Comparison of ENCODE assay signal across 8 cellular contexts in the genomic region with DNA sequence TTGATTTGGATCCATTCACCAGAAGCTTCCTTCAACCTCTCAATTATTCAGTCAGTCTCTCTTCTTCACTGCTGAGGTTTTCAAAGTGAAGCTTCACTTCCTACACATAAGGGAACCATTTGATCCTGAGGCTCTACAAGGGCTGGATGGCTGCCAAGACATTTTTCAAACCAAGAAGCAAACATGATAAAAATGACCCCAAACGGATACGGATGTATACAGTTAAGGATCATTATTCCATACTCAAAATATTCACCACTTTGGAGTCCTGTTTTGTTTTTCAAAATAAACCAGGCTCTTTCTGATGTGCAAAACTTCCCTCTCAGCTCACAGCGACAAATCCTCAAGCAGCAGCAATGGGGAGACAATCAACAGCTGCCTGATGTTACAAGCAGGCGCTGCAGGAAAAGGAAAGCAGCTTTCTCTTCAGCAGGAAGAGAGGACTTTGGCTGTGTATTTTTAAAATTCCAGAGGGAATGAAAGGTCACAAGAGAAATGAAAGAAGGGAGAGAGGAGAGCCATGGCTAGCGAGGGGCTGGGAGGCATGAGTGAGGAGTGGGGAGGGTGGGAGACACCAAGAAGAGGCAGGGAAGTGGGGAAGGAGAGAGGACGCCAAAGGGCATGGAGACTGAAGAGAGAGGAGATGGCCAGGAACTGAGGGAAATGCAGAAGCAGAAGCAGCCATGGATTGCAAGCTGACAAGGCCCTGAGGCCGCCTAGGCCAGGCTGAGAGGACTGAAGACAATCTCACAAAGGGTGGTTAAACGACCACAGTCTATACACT.
A peak's percentile ranks its signal among the peaks of the same experiment; 100 is the strongest.
DNase-seq lines count a peak whose midpoint lies in the region; ATAC-seq and TF ChIP-seq lines count a peak whose summit lies in the region.

No MANE protein-coding gene starts in this region.

- H3K4me3 ChIP-seq in dorsolateral prefrontal cortex, result peak overlapping the region in 24 of 59 donors; percentile 3 to 39 (median 20)
- no peak overlapping the region for H3K4me3 ChIP-seq in aorta (ENCODE audit: low read length in 2 of 2)
- H3K4me3 ChIP-seq in effector memory CD4-positive, alpha-beta T cell (ENCODE audit: insufficient read depth, low read depth, low read length, poor library complexity, severe bottlenecking), result no peak overlapping the region

- H3K36me3 ChIP-seq in aorta (ENCODE audit: control insufficient read depth in 1 of 2, insufficient read depth in 2 of 2, low read length in 1 of 2), result no peaks in the 10 kb centered on the region
- no peaks in the 10 kb centered on the region for H3K36me3 ChIP-seq in effector memory CD4-positive, alpha-beta T cell (ENCODE audit: control insufficient read depth, insufficient read depth, low read length)

- H3K4me1 ChIP-seq in aorta (ENCODE audit: control insufficient read depth in 1 of 2, insufficient read depth in 2 of 2, low read length in 2 of 2), result peaks cover 1 to 3% of the 10 kb centered on the region in 2 donors
- H3K4me1 ChIP-seq in effector memory CD4-positive, alpha-beta T cell (ENCODE audit: control insufficient read depth, insufficient read depth, low read length, poor library complexity, severe bottlenecking), result no peaks in the 10 kb centered on the region

- H3K9me3 ChIP-seq in aorta (ENCODE audit: control insufficient read depth, low read length), result no peaks in the 10 kb centered on the region
- H3K9me3 ChIP-seq in effector memory CD4-positive, alpha-beta T cell (ENCODE audit: control insufficient read depth, low read length), result no peaks in the 10 kb centered on the region

- WGBS in aorta, 2 donors, result 16% methylated on average over 8 of the region's 8 CpGs

- DNase-seq in GM03348 (ENCODE audit: low spot score) (peak; percentile 59), NCI-H69 (lab: John Stamatoyannopoulos, UW) (peak; percentile 72), dorsolateral prefrontal cortex (peak in 2 of 10 donors; percentile 37 to 52), mucosa of gallbladder (ENCODE audit: low spot score) (peak; percentile 47), aorta (no peak), SW480 (ENCODE audit: low spot score) (no peak)
- no peak for DNase-seq in effector memory CD4-positive, alpha-beta T cell

- H3K27me3 ChIP-seq in dorsolateral prefrontal cortex (no peaks in the 10 kb centered on the region), aorta (ENCODE audit: control insufficient read depth in 1 of 2, insufficient read depth in 2 of 2, low read length in 1 of 2) (no peaks in the 10 kb centered on the region)
- H3K27me3 ChIP-seq in effector memory CD4-positive, alpha-beta T cell (replicated peaks; ENCODE audit: control insufficient read depth, insufficient read depth, low read length, poor library complexity, severe bottlenecking), result no peaks in the 10 kb centered on the region

- H3K27ac ChIP-seq in dorsolateral prefrontal cortex (peak overlapping the region; percentile 52 to 95 (median 86)), aorta (ENCODE audit: low read depth in 1 of 2, low read length in 2 of 2) (peak overlapping the region; percentile 61 to 72)
- no peak overlapping the region for H3K27ac ChIP-seq in effector memory CD4-positive, alpha-beta T cell (ENCODE audit: insufficient read depth, low read length, poor library complexity, severe bottlenecking)

- peak in 8 of 56 donors; percentile 5 to 36 (median 14) for TF ChIP-seq CTCF in dorsolateral prefrontal cortex (IDR thresholded peaks at IDR 0.05 in 54 of 56, conservative IDR thresholded peaks at IDR 0.05 in 2 of 56; ENCODE audit: low read depth in 1 of 56, partially characterized antibody in 56 of 56)

- intact Hi-C loops in dorsolateral prefrontal cortex (cut with DNase I) (loop anchor here (5.0 to 10.0 kb wide), 5 partner anchors 41 to 381 kb away; no protein-coding TSS in a partner anchor), aorta (cut with DNase I) (no loop called here)

- ATAC-seq in aorta (ENCODE audit: low FRiP score) (no peak), HG03095 (IDR thresholded peaks at IDR 0.05; ENCODE audit: unreplicated experiment) (no peak)

Comparison
In these comparisons a context has a peak if more than half of its experiments do, and no peak if none do; other contexts are left out.
1. DNase-seq: peak in GM03348 (single experiment), NCI-H69 (single experiment) and mucosa of gallbladder (single experiment); none in aorta (0 of 2), SW480 (single experiment) and effector memory CD4-positive, alpha-beta T cell (0 of 3).
2. intact Hi-C loops: an anchor here in dorsolateral prefrontal cortex (5.0 to 10.0 kb wide); none called in aorta.